20 cellular contexts compared by ENCODE assay signal in the genomic region with DNA sequence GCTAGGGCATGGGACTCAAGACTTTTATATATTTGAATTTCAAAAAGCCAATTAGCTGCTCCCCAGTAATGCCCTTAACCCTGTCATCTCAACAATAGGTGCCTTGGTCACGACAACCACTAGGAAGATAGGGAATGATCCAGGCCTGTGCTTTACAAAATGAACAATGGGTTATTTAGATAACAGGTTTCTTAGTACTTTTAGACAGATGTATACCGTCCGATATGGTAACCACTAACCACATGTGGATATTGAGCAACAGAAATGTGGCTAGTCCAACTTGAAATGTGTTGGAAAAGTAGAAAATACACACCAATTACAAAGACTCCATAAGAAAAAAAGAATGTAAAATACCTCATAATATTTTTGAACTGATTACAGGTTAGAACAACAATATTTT.
"Had no signal": no experiment of that assay in that cellular context is flagged by ENCODE, and none has a peak within 500 bp of the region (broad histone marks: within the 10 kb centered on the region; RNA-seq: fewer than 3 reads in every experiment).

No MANE protein-coding gene starts in this region.

- H3K27me3 ChIP-seq: adrenal gland, dorsolateral prefrontal cortex, gastroesophageal sphincter, heart right ventricle, right atrium auricular region, transverse colon, vagina had no signal

- ATAC-seq: activated T-cell treated with anti-CD3 and anti-CD28 coated beads, Interleukin-2, amount 50 U/mL, for 4 hours; gastroesophageal sphincter; left colon; WTC11 had no signal

- H3K27ac ChIP-seq: gastroesophageal sphincter, right atrium auricular region, skin epidermis, vagina had no signal

- H3K4me3 ChIP-seq: adrenal gland, dorsolateral prefrontal cortex, gastroesophageal sphincter, heart right ventricle, lung, right atrium auricular region, skin epidermis, transverse colon, vagina had no signal

- DNase-seq: activated CD4-positive, alpha-beta memory T cell treated with anti-CD3 and anti-CD28 coated beads, Interleukin-2, amount 10 ng/mL, durations not matched to agents 7 days and 5 days; activated CD4-positive, alpha-beta T cell treated with anti-CD3 and anti-CD28 coated beads for 4 hours; activated effector memory CD4-positive, alpha-beta T cell treated with Interleukin-2 at 50 U/mL for 16 hours; activated T-cell treated with anti-CD3 and anti-CD28 coated beads, Interleukin-2, amount 50 U/mL, for 4 hours; adrenal gland; endodermal cell; heart right ventricle; left colon; nephron progenitor cell; stimulated activated CD4-positive, alpha-beta T cell treated with anti-CD3 and anti-CD28 coated beads, Interleukin-15, amount 100 ng/mL, for 24 hours; stimulated activated CD4-positive, alpha-beta T cell treated with anti-CD3 and anti-CD28 coated beads, Interleukin-4, amount 100 ng/mL, for 1 hour; stimulated activated naive CD4-positive, alpha-beta T cell; transverse colon had no signal
